ENCODE assay signal across 26 cellular contexts in the genomic region with DNA sequence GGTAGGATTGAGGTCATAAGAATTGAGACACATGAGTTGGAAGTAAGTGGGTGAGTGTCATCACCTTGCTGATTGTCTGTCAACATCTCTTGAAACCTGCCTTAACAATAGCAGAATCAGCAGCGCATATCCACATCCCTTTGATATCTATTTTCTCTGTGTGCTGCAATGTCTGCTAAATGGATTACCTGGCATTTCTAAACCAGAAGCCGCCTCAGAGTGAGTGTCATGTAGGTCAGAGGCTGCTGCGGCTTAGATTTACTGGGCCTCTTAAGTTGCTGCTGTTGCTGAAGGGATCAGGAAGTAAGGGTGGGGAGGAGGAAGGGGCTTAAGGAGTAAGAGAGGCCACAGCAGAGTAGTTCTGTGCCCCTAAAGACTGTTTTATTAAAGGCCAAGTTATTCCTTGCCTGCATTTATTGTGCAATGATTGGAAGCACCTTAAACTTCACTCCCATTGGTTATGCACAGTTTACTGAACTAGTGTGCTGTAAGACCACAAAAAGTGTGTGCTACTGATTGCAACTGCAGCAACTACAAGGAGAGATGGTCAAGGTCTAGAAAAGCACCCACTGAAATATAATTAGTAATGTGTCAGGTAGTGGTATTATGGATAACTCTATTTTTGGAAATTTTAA. TPM values are rescaled to one million over a fixed set of nuclear protein-coding genes. Genes with fewer than 3 reads are reported as not detected.
A peak's percentile ranks its signal among the peaks of the same experiment; 100 is the strongest.
DNase-seq lines count a peak whose midpoint lies in the region; ATAC-seq and TF ChIP-seq lines count a peak whose summit lies in the region.
"Had no signal": no experiment of that assay in that cellular context is flagged by ENCODE, and none has a peak within 500 bp of the region (broad histone marks: within the 10 kb centered on the region; RNA-seq: fewer than 3 reads in every experiment).

No MANE protein-coding gene starts in this region.

- no peak overlapping the region for H3K4me3 Mint-ChIP-seq in T-helper 2 cell treated with Interferon-gamma antibody and Interleukin-4, amounts not matched to agents 5 μg/mL and 100 μg/mL, for 36 hours
- H3K4me3 Mint-ChIP-seq: activated naive CD4-positive, alpha-beta T cell treated with anti-CD3 and anti-CD28 coated beads, Interleukin-2, amount 10 ng/mL, durations not matched to agents 7 days and 5 days; immature natural killer cell; naive B cell; stimulated activated naive CD8-positive, alpha-beta T cell treated with anti-CD3 and anti-CD28 coated beads, Interleukin-15, Interleukin-2, amounts not matched to agents 100 ng/mL and 50 ng/mL, for 24 hours; T-helper 1 cell treated with Interleukin-12 subunit alpha and Interleukin-12 subunit beta and Interleukin-4 antibody, amounts not matched to agents 30 μg/mL and 1 μg/mL, for 36 hours had no signal

- no TSS peak for BruUV-seq in IMR-90 (replicated peaks; lab: Mats Ljungman, UMichigan)

- no peak overlapping the region for H3K9ac ChIP-seq in IMR-90 (ENCODE audit: low read depth, low read length)
- no peak overlapping the region for H3K9ac ChIP-seq in trophoblast cell (ENCODE audit: low read length)
- no peak overlapping the region for H3K9ac ChIP-seq in SK-N-SH

- no peak overlapping the region for H3K56ac ChIP-seq in IMR-90 (ENCODE audit: extremely low read depth, insufficient read depth, low read length)

- peaks cover 7% of the 10 kb centered on the region for H3K27me3 Mint-ChIP-seq in T-helper 2 cell treated with Interferon-gamma antibody and Interleukin-4, amounts not matched to agents 5 μg/mL and 100 μg/mL, for 36 hours (ENCODE audit: low read depth)
- H3K27me3 Mint-ChIP-seq: stimulated activated naive CD8-positive, alpha-beta T cell treated with anti-CD3 and anti-CD28 coated beads, Interleukin-15, Interleukin-2, amounts not matched to agents 100 ng/mL and 50 ng/mL, for 24 hours had no signal

- H3K27ac Mint-ChIP-seq in T-helper 2 cell treated with Interferon-gamma antibody and Interleukin-4, amounts not matched to agents 5 μg/mL and 100 μg/mL, for 36 hours: no peak overlapping the region
- H3K27ac Mint-ChIP-seq: activated naive CD4-positive, alpha-beta T cell treated with anti-CD3 and anti-CD28 coated beads, Interleukin-2, amount 10 ng/mL, durations not matched to agents 7 days and 5 days; immature natural killer cell; naive B cell; stimulated activated naive CD8-positive, alpha-beta T cell treated with anti-CD3 and anti-CD28 coated beads, Interleukin-15, Interleukin-2, amounts not matched to agents 100 ng/mL and 50 ng/mL, for 24 hours; T-helper 1 cell treated with Interleukin-12 subunit alpha and Interleukin-12 subunit beta and Interleukin-4 antibody, amounts not matched to agents 30 μg/mL and 1 μg/mL, for 36 hours had no signal

- CTCF ChIA-PET in IMR-90 (lab: Yijun Ruan, JAX): no interaction called here
- CTCF ChIA-PET in SK-N-SH (lab: Yijun Ruan, JAX): no interaction called here

- intact Hi-C loops in IMR-90 (cut with micrococcal nuclease) (no loop called here), uterus (cut with DNase I; ENCODE audit: low total_unique reads) (no loop called here)

- H3K36me3 Mint-ChIP-seq in T-helper 2 cell treated with Interferon-gamma antibody and Interleukin-4, amounts not matched to agents 5 μg/mL and 100 μg/mL, for 36 hours (ENCODE audit: low read depth): no peaks in the 10 kb centered on the region
- H3K36me3 Mint-ChIP-seq: activated naive CD4-positive, alpha-beta T cell treated with anti-CD3 and anti-CD28 coated beads, Interleukin-2, amount 10 ng/mL, durations not matched to agents 7 days and 5 days; naive B cell had no signal

- in situ Hi-C loops in IMR-90 (cut with MboI; ENCODE audit: low sequenced_read_pairs): no loop called here

- H3K18ac ChIP-seq in IMR-90 (ENCODE audit: low read depth, low read length): no peak overlapping the region
- no peak overlapping the region for H3K18ac ChIP-seq in trophoblast cell (ENCODE audit: low read length)

- H3K36me3 ChIP-seq in IMR-90 (ENCODE audit: control insufficient read depth, insufficient read depth, low read length): no peaks in the 10 kb centered on the region
- H3K36me3 ChIP-seq in trophoblast cell (ENCODE audit: control insufficient read depth in 1 of 2, insufficient read depth in 2 of 2, low read length in 2 of 2): no peaks in the 10 kb centered on the region
- no peaks in the 10 kb centered on the region for H3K36me3 ChIP-seq in SK-N-SH (replicated peaks in 1 of 2; ENCODE audit: control insufficient read depth in 1 of 2, insufficient read depth in 2 of 2, low read length in 1 of 2)
- no peaks in the 10 kb centered on the region for H3K36me3 ChIP-seq in uterus
- H3K36me3 ChIP-seq: gastrocnemius medialis, SJSA1, tibial artery had no signal

- H3K4ac ChIP-seq in IMR-90 (ENCODE audit: low read depth, low read length) (no peak overlapping the region), trophoblast cell (ENCODE audit: low read depth, low read length) (no peak overlapping the region)

- POLR2A ChIA-PET in IMR-90 (lab: Charles Lee; ENCODE audit: unreplicated experiment): no interaction called here
- POLR2A ChIA-PET in SK-N-SH (lab: Yijun Ruan, JAX): no interaction called here

- H3K27me3 ChIP-seq in IMR-90 (ENCODE audit: control insufficient read depth, insufficient read depth, low read length) (no peaks in the 10 kb centered on the region; the same call in none of the 2 replicates), trophoblast cell (ENCODE audit: insufficient read depth, low read length) (no peaks in the 10 kb centered on the region), SK-N-SH (ENCODE audit: insufficient read depth) (no peaks in the 10 kb centered on the region), uterus (no peaks in the 10 kb centered on the region)
- H3K27me3 ChIP-seq: SJSA1, tibial artery had no signal

- dilution Hi-C loops in IMR-90 (cut with HindIII; ENCODE audit: low sequenced_read_pairs, unreplicated experiment): no loop called here

- H4K91ac ChIP-seq in IMR-90 (ENCODE audit: insufficient read depth, low read depth, low read length) (no peak overlapping the region), trophoblast cell (ENCODE audit: low read depth, low read length) (no peak overlapping the region)

- no peak overlapping the region for H4K5ac ChIP-seq in IMR-90 (ENCODE audit: low read depth, low read length)

- no peaks in the 10 kb centered on the region for H3K4me1 ChIP-seq in IMR-90 (ENCODE audit: control insufficient read depth, insufficient read depth, low read length)
- peaks cover 0 to 3% of the 10 kb centered on the region in 2 experiments for H3K4me1 ChIP-seq in trophoblast cell (ENCODE audit: control insufficient read depth in 1 of 2, insufficient read depth in 2 of 2, low read length in 2 of 2)
- H3K4me1 ChIP-seq in SK-N-SH (ENCODE audit: control insufficient read depth in 1 of 2, insufficient read depth in 2 of 2, low read depth in 1 of 2, low read length in 1 of 2): no peaks in the 10 kb centered on the region
- no peaks in the 10 kb centered on the region for H3K4me1 ChIP-seq in uterus
- H3K4me1 ChIP-seq: gastrocnemius medialis, SJSA1, tibial artery had no signal

- H3K79me2 ChIP-seq in trophoblast cell (ENCODE audit: control insufficient read depth, insufficient read depth, low read length, poor library complexity) (no peaks in the 10 kb centered on the region), SK-N-SH (ENCODE audit: insufficient read depth) (no peaks in the 10 kb centered on the region)

- no peak for ATAC-seq in IMR-90 (ENCODE audit: low read depth)
- ATAC-seq: gastrocnemius medialis, left lobe of liver, sciatic nerve had no signal

- TF ChIP-seq POLR2A in IMR-90 (IDR thresholded peaks at IDR 0.05; ENCODE audit: low read depth, low read length) (no peak), uterus (IDR thresholded peaks at IDR 0.05) (no peak)

- H2BK5ac ChIP-seq in IMR-90 (ENCODE audit: low read depth, low read length, poor library complexity, severe bottlenecking) (no peak overlapping the region), trophoblast cell (ENCODE audit: low read depth, low read length, poor library complexity) (no peak overlapping the region)

- DNase-seq in IMR-90: no peak
- DNase-seq in NCI-H2227 (lab: John Stamatoyannopoulos, UW; ENCODE audit: unreplicated experiment): peak; percentile 12
- peak; percentile 49 for DNase-seq in ecto neural progenitor cell (ENCODE audit: low spot score)
- DNase-seq in trophoblast cell: no peak
- no peak for DNase-seq in T-helper 2 cell treated with Interferon-gamma antibody and Interleukin-4, amounts not matched to agents 5 μg/mL and 100 μg/mL, for 36 hours (ENCODE audit: low spot score)
- no peak for DNase-seq in SK-N-SH
- no peak for DNase-seq in DMS79 treated with DMSO at 0.1 percent for 48 hours (lab: John Stamatoyannopoulos, UW)
- no peak for DNase-seq in uterus
- DNase-seq: activated CD4-positive, alpha-beta T cell treated with anti-CD3 and anti-CD28 coated beads for 48 hours; activated naive CD4-positive, alpha-beta T cell treated with anti-CD3 and anti-CD28 coated beads, Interleukin-2, amount 10 ng/mL, durations not matched to agents 7 days and 5 days; cortex of kidney; gastrocnemius medialis; GOT3; hippocampal formation; immature natural killer cell; Karpas-422; naive B cell; NCI-H1092; NCI-H2029; NCI-H446 treated with DMSO at 0.1 percent for 48 hours had no signal

- H2AFZ ChIP-seq in IMR-90 (replicated peaks; ENCODE audit: low read length, poor library complexity) (no peak overlapping the region), trophoblast cell (ENCODE audit: insufficient read depth, low read length, poor library complexity) (no peak overlapping the region), SK-N-SH (ENCODE audit: low read depth) (no peak overlapping the region)

- TF ChIP-seq RAD21 in IMR-90 (IDR thresholded peaks at IDR 0.05; ENCODE audit: low read length): no peak
- TF ChIP-seq RAD21 in SK-N-SH (IDR thresholded peaks at IDR 0.05; ENCODE audit: low read length): no peak

- H3K9me2 ChIP-seq in SK-N-SH: no peaks in the 10 kb centered on the region

- H3K14ac ChIP-seq in IMR-90 (replicated peaks; ENCODE audit: low read depth, low read length) (no peak overlapping the region), trophoblast cell (ENCODE audit: low read length) (no peak overlapping the region)

- H2AK5ac ChIP-seq in IMR-90 (ENCODE audit: low read depth, low read length): no peak overlapping the region
- no peak overlapping the region for H2AK5ac ChIP-seq in trophoblast cell (ENCODE audit: low read length)

- H3K9me3 Mint-ChIP-seq in T-helper 2 cell treated with Interferon-gamma antibody and Interleukin-4, amounts not matched to agents 5 μg/mL and 100 μg/mL, for 36 hours: no peaks in the 10 kb centered on the region
- H3K9me3 Mint-ChIP-seq: activated naive CD4-positive, alpha-beta T cell treated with anti-CD3 and anti-CD28 coated beads, Interleukin-2, amount 10 ng/mL, durations not matched to agents 7 days and 5 days; immature natural killer cell; naive B cell; stimulated activated naive CD8-positive, alpha-beta T cell treated with anti-CD3 and anti-CD28 coated beads, Interleukin-15, Interleukin-2, amounts not matched to agents 100 ng/mL and 50 ng/mL, for 24 hours; T-helper 1 cell treated with Interleukin-12 subunit alpha and Interleukin-12 subunit beta and Interleukin-4 antibody, amounts not matched to agents 30 μg/mL and 1 μg/mL, for 36 hours had no signal

- H3K79me1 ChIP-seq in IMR-90 (ENCODE audit: low read depth in 1 of 2, low read length in 2 of 2) (no peaks in the 10 kb centered on the region), trophoblast cell (ENCODE audit: low read length) (no peaks in the 10 kb centered on the region)

- H3K4me2 ChIP-seq in IMR-90 (ENCODE audit: low read depth, low read length) (no peak overlapping the region), trophoblast cell (ENCODE audit: low read length) (no peak overlapping the region), SK-N-SH (no peak overlapping the region)

- no peaks in the 10 kb centered on the region for H3K9me1 ChIP-seq in IMR-90 (ENCODE audit: insufficient read depth, low read length)

- H2BK120ac ChIP-seq in IMR-90 (ENCODE audit: low read depth, low read length): no peak overlapping the region
- H2BK120ac ChIP-seq in trophoblast cell (ENCODE audit: insufficient read depth, low read length, poor library complexity): no peak overlapping the region

- no peak overlapping the region for H2BK12ac ChIP-seq in trophoblast cell (ENCODE audit: low read length)

- H3K23ac ChIP-seq in IMR-90 (ENCODE audit: low read depth, low read length) (peak overlapping the region; percentile 66), trophoblast cell (ENCODE audit: low read length) (no peak overlapping the region)

- no peak overlapping the region for H4K8ac ChIP-seq in IMR-90 (ENCODE audit: low read depth in 2 of 2, low read length in 2 of 2)
- H4K8ac ChIP-seq in trophoblast cell (ENCODE audit: low read depth, low read length): no peak overlapping the region

- H2BK20ac ChIP-seq in IMR-90 (ENCODE audit: low read depth, low read length): no peak overlapping the region

- no peaks in the 10 kb centered on the region for H3F3A ChIP-seq in SK-N-SH (replicated peaks; ENCODE audit: insufficient read depth)

- no peak overlapping the region for H3K27ac ChIP-seq in IMR-90 (ENCODE audit: insufficient read depth, low read length)
- H3K27ac ChIP-seq in trophoblast cell (ENCODE audit: low read depth, low read length): no peak overlapping the region
- no peak overlapping the region for H3K27ac ChIP-seq in SK-N-SH (ENCODE audit: low read depth in 2 of 2, low read length in 1 of 2)
- H3K27ac ChIP-seq in uterus: no peak overlapping the region
- H3K27ac ChIP-seq: gastrocnemius medialis, SJSA1, tibial artery had no signal

- H2AK9ac ChIP-seq in IMR-90 (replicated peaks; ENCODE audit: low read depth, low read length, poor library complexity): no peak overlapping the region

- WGBS in IMR-90 (ENCODE audit: extremely low coverage in 2 of 2, insufficient read length in 1 of 2), 2 experiments: 20% methylated on average over 1 of the region's 3 CpGs; no CpG with 5 or more reads in 1 of the 2 experiments
- WGBS in trophoblast cell (ENCODE audit: extremely low coverage, insufficient coverage, insufficient read length): no CpG with 5 or more reads among the region's 3 CpGs
- 94% methylated on average over 3 of the region's 3 CpGs for WGBS in SK-N-SH (ENCODE audit: low lambda C conversion rate)

- H3K4me1 Mint-ChIP-seq in T-helper 2 cell treated with Interferon-gamma antibody and Interleukin-4, amounts not matched to agents 5 μg/mL and 100 μg/mL, for 36 hours (ENCODE audit: low read depth): peaks cover 17% of the 10 kb centered on the region
- H3K4me1 Mint-ChIP-seq: naive B cell had no signal

- H3K9me3 ChIP-seq in IMR-90 (ENCODE audit: control insufficient read depth, insufficient read depth, low read length) (no peaks in the 10 kb centered on the region), trophoblast cell (ENCODE audit: insufficient read depth, low read depth, low read length) (no peaks in the 10 kb centered on the region), SK-N-SH (no peaks in the 10 kb centered on the region), uterus (no peaks in the 10 kb centered on the region)
- H3K9me3 ChIP-seq: gastrocnemius medialis, SJSA1, tibial artery had no signal

- no peak for TF ChIP-seq EP300 in SK-N-SH (IDR thresholded peaks at IDR 0.05; ENCODE audit: borderline replicate concordance in 1 of 2, low read depth in 1 of 2, low read length in 1 of 2)

- H4K12ac ChIP-seq in trophoblast cell (ENCODE audit: low read depth, low read length): no peak overlapping the region

- H4K20me1 ChIP-seq in IMR-90 (ENCODE audit: insufficient read depth, low read length) (no peaks in the 10 kb centered on the region), SK-N-SH (ENCODE audit: insufficient read depth) (no peaks in the 10 kb centered on the region)

- TF ChIP-seq CTCF in IMR-90 (conservative IDR thresholded peaks at IDR 0.05; ENCODE audit: low read depth, low read length): no peak
- TF ChIP-seq CTCF in SK-N-SH (IDR thresholded peaks at IDR 0.05): no peak
- TF ChIP-seq CTCF in uterus (IDR thresholded peaks at IDR 0.05): no peak

- no peak overlapping the region for H2BK15ac ChIP-seq in IMR-90 (ENCODE audit: low read depth, low read length)

- no peak overlapping the region for H3K4me3 ChIP-seq in IMR-90 (ENCODE audit: insufficient read depth, low read depth, low read length)
- peak overlapping the region; percentile 28 for H3K4me3 ChIP-seq in trophoblast cell (ENCODE audit: low read depth, low read length)
- no peak overlapping the region for H3K4me3 ChIP-seq in SK-N-SH (ENCODE audit: low read depth in 2 of 2, low read length in 1 of 2)
- H3K4me3 ChIP-seq in uterus: no peak overlapping the region
- H3K4me3 ChIP-seq: gastrocnemius medialis, SJSA1, tibial artery had no signal

RNA-seq across cellular contexts. Expression of a gene that starts 29.8 kb away (rescaled TPM):
- total RNA-seq in IMR-90 (2012; rRNA removed) (20.8 and 36.7 TPM in 2 replicates), uterus (10 to 100 TPM; 16.5 to 54.8 (median 24.4) TPM)
- polyA plus RNA-seq in IMR-90 (2012; rRNA removed) (20.8 and 21.5 TPM in 2 replicates), SK-N-SH (2012; rRNA removed) (19.8 and 23.5 TPM in 2 replicates)
- 5.3 and 16.1 TPM in 2 replicates for polyA plus RNA-seq in IMR-90 (2012; cell fraction: cytosol; rRNA removed)
- 23.5 and 44.3 TPM in 2 replicates for polyA plus RNA-seq in IMR-90 (2012; cell fraction: nucleus; rRNA removed; ENCODE audit: low replicate concordance)
- polyA plus RNA-seq in trophoblast cell (2013): 67.0 and 71.4 TPM in 2 replicates
- 16.6 and 18.1 TPM in 2 replicates for polyA plus RNA-seq in SK-N-SH (2012; cell fraction: cytosol; rRNA removed)
- 52.0 and 55.3 TPM in 2 replicates for polyA plus RNA-seq in SK-N-SH (2012; cell fraction: nucleus; rRNA removed)

RNA-seq across cellular contexts. Expression of a gene that starts 40.3 kb away (rescaled TPM):
- total RNA-seq in IMR-90 (2012; rRNA removed): 110 and 124 TPM in 2 replicates
- 32.5 and 40.6 TPM in 2 replicates for polyA plus RNA-seq in IMR-90 (2012; rRNA removed)
- polyA plus RNA-seq in IMR-90 (2012; cell fraction: cytosol; rRNA removed): 7.0 and 9.1 TPM in 2 replicates
- 5.9 and 24.0 TPM in 2 replicates for polyA plus RNA-seq in IMR-90 (2012; cell fraction: nucleus; rRNA removed; ENCODE audit: low replicate concordance)
- 96.6 and 98.3 TPM in 2 replicates for polyA plus RNA-seq in trophoblast cell (2013)
- polyA plus RNA-seq in SK-N-SH (2012; rRNA removed): 25.4 and 34.8 TPM in 2 replicates
- 43.0 and 46.0 TPM in 2 replicates for polyA plus RNA-seq in SK-N-SH (2012; cell fraction: cytosol; rRNA removed)
- 11.3 and 27.1 TPM in 2 replicates for polyA plus RNA-seq in SK-N-SH (2012; cell fraction: nucleus; rRNA removed)
- 100 to 1,000 TPM in 2 of 4 donors, 10 to 100 TPM in 2; 79.1 to 188 (median 140) TPM for total RNA-seq in uterus

Comparison
In these comparisons a context has a peak if more than half of its experiments do, and no peak if none do; other contexts are left out.
1. DNase-seq: peak in NCI-H2227 (single experiment) and ecto neural progenitor cell (single experiment); none in IMR-90 (single experiment), trophoblast cell (0 of 2), T-helper 2 cell treated with Interferon-gamma antibody and Interleukin-4, amounts not matched to agents 5 μg/mL and 100 μg/mL, for 36 hours (single experiment), SK-N-SH (single experiment), DMS79 treated with DMSO at 0.1 percent for 48 hours (single experiment) and uterus (0 of 2).